In genomic region chr17:62755139-62755851, GRCh38 we compare ENCODE assay signal across 2 cellular contexts.
TF ChIP-seq lines count a peak whose summit lies in the region.

No MANE protein-coding gene starts in this region.

TF ChIP-seq in HCT116, 20 proteins besides CTCF, POLR2A, EP300 and RAD21:
- TF ChIP-seq FOSL1 (IDR thresholded peaks at IDR 0.05; ENCODE audit: low read depth) (no peak), JUND (IDR thresholded peaks at IDR 0.05) (no peak), MAX (IDR thresholded peaks at IDR 0.05) (no peak), EZH2phosphoT487 (IDR thresholded peaks at IDR 0.05; ENCODE audit: borderline replicate concordance) (no peak), EGR1 (IDR thresholded peaks at IDR 0.05; ENCODE audit: low read depth) (no peak), YY1 (IDR thresholded peaks at IDR 0.05; ENCODE audit: extremely low read depth, insufficient replicate concordance, low read depth, low read length) (no peak), SP1 (IDR thresholded peaks at IDR 0.05; ENCODE audit: low read depth) (no peak), SRF (IDR thresholded peaks at IDR 0.05; ENCODE audit: low read depth) (no peak), CEBPB (IDR thresholded peaks at IDR 0.05; ENCODE audit: low read depth) (no peak), TCF7L2 (IDR thresholded peaks at IDR 0.05; ENCODE audit: borderline replicate concordance, extremely low read depth, insufficient read depth, insufficient read length) (no peak), POLR2AphosphoS5 (IDR thresholded peaks at IDR 0.05; ENCODE audit: low read depth, low read length) (no peak), ATF3 (IDR thresholded peaks at IDR 0.05) (no peak), ZNF274 (IDR thresholded peaks at IDR 0.05; ENCODE audit: low read depth, low read length) (no peak), EZH2 (IDR thresholded peaks at IDR 0.05) (no peak), SIN3A (IDR thresholded peaks at IDR 0.05; ENCODE audit: low read depth) (no peak), CBX3 (IDR thresholded peaks at IDR 0.05; ENCODE audit: low read depth) (no peak), ELF1 (IDR thresholded peaks at IDR 0.05; ENCODE audit: borderline replicate concordance, low read depth) (no peak)

TF ChIP-seq in H1, 55 proteins besides CTCF, POLR2A, EP300 and RAD21:
- TF ChIP-seq SRF (IDR thresholded peaks at IDR 0.05; ENCODE audit: low read depth, low read length) (no peak), POLR2AphosphoS5 (IDR thresholded peaks at IDR 0.05; ENCODE audit: low read depth, low read length) (no peak), RFX5 (IDR thresholded peaks at IDR 0.05; ENCODE audit: borderline replicate concordance, low read depth, low read length) (no peak), BACH1 (IDR thresholded peaks at IDR 0.05; ENCODE audit: low read length) (no peak), TAF7 (optimal IDR thresholded peaks at IDR 0.05; ENCODE audit: borderline replicate concordance, low read depth, low read length) (no peak), CBX5 (IDR thresholded peaks at IDR 0.05; ENCODE audit: low read depth, low read length) (no peak), KDM1A (IDR thresholded peaks at IDR 0.05; ENCODE audit: borderline replicate concordance, low read length) (no peak)
- TF ChIP-seq, protein P1, sequence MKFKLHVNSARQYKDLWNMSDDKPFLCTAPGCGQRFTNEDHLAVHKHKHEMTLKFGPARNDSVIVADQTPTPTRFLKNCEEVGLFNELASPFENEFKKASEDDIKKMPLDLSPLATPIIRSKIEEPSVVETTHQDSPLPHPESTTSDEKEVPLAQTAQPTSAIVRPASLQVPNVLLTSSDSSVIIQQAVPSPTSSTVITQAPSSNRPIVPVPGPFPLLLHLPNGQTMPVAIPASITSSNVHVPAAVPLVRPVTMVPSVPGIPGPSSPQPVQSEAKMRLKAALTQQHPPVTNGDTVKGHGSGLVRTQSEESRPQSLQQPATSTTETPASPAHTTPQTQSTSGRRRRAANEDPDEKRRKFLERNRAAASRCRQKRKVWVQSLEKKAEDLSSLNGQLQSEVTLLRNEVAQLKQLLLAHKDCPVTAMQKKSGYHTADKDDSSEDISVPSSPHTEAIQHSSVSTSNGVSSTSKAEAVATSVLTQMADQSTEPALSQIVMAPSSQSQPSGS (IDR thresholded peaks at IDR 0.05; ENCODE audit: low read length), result no peak
